Comparison of ENCODE assay signal across 8 cellular contexts in the genomic region with DNA sequence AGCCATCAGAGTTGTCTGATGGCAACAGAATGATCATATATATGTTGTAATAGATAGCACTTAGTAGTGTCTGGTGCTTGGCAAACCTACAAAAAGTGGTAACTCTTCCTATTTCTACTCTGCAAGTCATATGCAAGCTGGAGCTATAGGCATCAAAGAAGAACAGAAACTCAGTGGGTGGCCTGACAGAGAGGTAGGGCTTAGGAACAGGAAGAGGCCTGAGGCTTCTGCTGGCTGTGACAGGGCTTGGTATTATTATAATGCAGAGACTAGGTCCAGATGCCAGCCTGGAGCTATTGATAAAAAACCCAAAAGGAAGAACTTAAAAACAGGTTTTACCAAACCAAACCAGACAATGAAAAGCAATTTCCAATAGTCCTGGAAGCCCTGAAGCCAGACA. TPM values are rescaled to one million over a fixed set of nuclear protein-coding genes. Genes with fewer than 3 reads are reported as not detected.
DNase-seq lines count a peak whose midpoint lies in the region; ATAC-seq and TF ChIP-seq lines count a peak whose summit lies in the region.

No MANE protein-coding gene starts in this region.

- H3K4me1 Mint-ChIP-seq in type B pancreatic cell (ENCODE audit: unreplicated experiment) (peaks cover 6% of the 10 kb centered on the region), osteocyte (ENCODE audit: unreplicated experiment) (peaks cover 10% of the 10 kb centered on the region)

- no peaks in the 10 kb centered on the region for H3K9me3 Mint-ChIP-seq in type B pancreatic cell
- no peaks in the 10 kb centered on the region for H3K9me3 Mint-ChIP-seq in osteocyte (ENCODE audit: unreplicated experiment)

- peaks cover 28% of the 10 kb centered on the region for H3K36me3 Mint-ChIP-seq in type B pancreatic cell
- H3K36me3 Mint-ChIP-seq in osteocyte (ENCODE audit: unreplicated experiment) = peaks cover 44% of the 10 kb centered on the region

- H3K27ac ChIP-seq in aorta (ENCODE audit: low read depth in 1 of 2, low read length in 2 of 2) = no peak overlapping the region

- no peak overlapping the region for H3K4me3 ChIP-seq in GM12865 (ENCODE audit: low read depth, low read length)
- H3K4me3 ChIP-seq in aorta (ENCODE audit: low read length in 2 of 2) = no peak overlapping the region

- TF ChIP-seq CTCF in GM12865 (IDR thresholded peaks at IDR 0.05; ENCODE audit: insufficient read depth, low read depth, low read length, missing control alignments) (no peak), type B pancreatic cell (conservative IDR thresholded peaks at IDR 0.05) (no peak), osteocyte (IDR thresholded peaks at IDR 0.05) (no peak)

- H3K4me3 Mint-ChIP-seq in type B pancreatic cell = no peak overlapping the region
- H3K4me3 Mint-ChIP-seq in osteocyte (ENCODE audit: unreplicated experiment) = no peak overlapping the region

- DNase-seq in GM12865 (ENCODE audit: low read depth) (peak; percentile 84), type B pancreatic cell (ENCODE audit: extremely low spot score, unreplicated experiment) (no peak), UCSD-AML1 (lab: John Stamatoyannopoulos, UW; ENCODE audit: unreplicated experiment) (no peak), aorta (no peak), osteocyte (ENCODE audit: extremely low spot score, unreplicated experiment) (no peak)
- DNase-seq in activated naive CD4-positive, alpha-beta T cell treated with anti-CD3 and anti-CD28 coated beads, Interleukin-2, amount 50 U/mL, for 16 hours = peak; percentile 25

- intact Hi-C loops in aorta (cut with DNase I) = loop anchor here in 1 of 2 donors (10.0 kb wide), 1 partner anchor 48 kb away; no protein-coding TSS in a partner anchor

- no peaks in the 10 kb centered on the region for H3K9me3 ChIP-seq in aorta (ENCODE audit: control insufficient read depth, low read length)

- H3K4me1 ChIP-seq in aorta (ENCODE audit: control insufficient read depth in 1 of 2, insufficient read depth in 2 of 2, low read length in 2 of 2) = no peaks in the 10 kb centered on the region

- ATAC-seq in GM21381 (IDR thresholded peaks at IDR 0.05; ENCODE audit: unreplicated experiment) (peak; percentile 51), HG03521 (IDR thresholded peaks at IDR 0.05; ENCODE audit: unreplicated experiment) (peak; percentile 35), aorta (ENCODE audit: low FRiP score) (no peak)

- H3K36me3 ChIP-seq in aorta (ENCODE audit: control insufficient read depth in 1 of 2, insufficient read depth in 2 of 2, low read length in 1 of 2) = peaks cover 5 to 13% of the 10 kb centered on the region in 2 donors

- H3K27me3 Mint-ChIP-seq in type B pancreatic cell (no peaks in the 10 kb centered on the region), osteocyte (ENCODE audit: unreplicated experiment) (no peaks in the 10 kb centered on the region)

- H3K27ac Mint-ChIP-seq in type B pancreatic cell = no peak overlapping the region
- no peak overlapping the region for H3K27ac Mint-ChIP-seq in osteocyte (ENCODE audit: unreplicated experiment)

- H3K27me3 ChIP-seq in aorta (ENCODE audit: control insufficient read depth in 1 of 2, insufficient read depth in 2 of 2, low read length in 1 of 2) = no peaks in the 10 kb centered on the region

RNA-seq across cellular contexts. Expression of a gene that starts 4.4 kb away (rescaled TPM):
- 79.6 and 103 TPM in 2 replicates for total RNA-seq in type B pancreatic cell (ENCODE audit: low replicate concordance)
- total RNA-seq in aorta = 100 to 1,000 TPM in 1 of 2 donors, 10 to 100 TPM in 1; 93.4 to 125 TPM
- polyA plus RNA-seq in aorta = 10 to 100 TPM; 30.8 to 44.1 TPM
- total RNA-seq in osteocyte = 50.9 and 52.1 TPM in 2 replicates

RNA-seq across cellular contexts. Expression of a gene that starts 13.5 kb away (rescaled TPM):
- 65.8 and 87.8 TPM in 2 replicates for total RNA-seq in type B pancreatic cell (ENCODE audit: low replicate concordance)
- total RNA-seq in aorta = 10 to 100 TPM; 52.4 to 54.3 TPM
- 10 to 100 TPM; 21.3 to 86.8 TPM for polyA plus RNA-seq in aorta
- total RNA-seq in osteocyte = 62.1 and 67.9 TPM in 2 replicates

RNA-seq across cellular contexts. Expression of a gene that starts 13.6 kb away (rescaled TPM):
- total RNA-seq in type B pancreatic cell (ENCODE audit: low replicate concordance) (6.9 and 8.1 TPM in 2 replicates), aorta (1 to 10 TPM; 1.5 to 1.9 TPM), osteocyte (5.4 and 6.1 TPM in 2 replicates)
- 1 to 10 TPM in 1 of 2 donors, under 1 TPM in 1; 0.63 to 2.9 TPM for polyA plus RNA-seq in aorta

RNA-seq across cellular contexts. Expression of a gene that starts 28.0 kb away (rescaled TPM):
- total RNA-seq in type B pancreatic cell (ENCODE audit: low replicate concordance) (28.5 and 29.4 TPM in 2 replicates), aorta (10 to 100 TPM; 33.1 to 47.3 TPM), osteocyte (23.2 and 28.6 TPM in 2 replicates)
- 10 to 100 TPM in 1 of 2 donors, 1 to 10 TPM in 1; 9.4 to 59.7 TPM for polyA plus RNA-seq in aorta

RNA-seq across cellular contexts. Expression of a gene that starts 58.8 kb away (rescaled TPM):
- 8.4 and 10.2 TPM in 2 replicates for total RNA-seq in type B pancreatic cell (ENCODE audit: low replicate concordance)
- total RNA-seq in aorta = 10 to 100 TPM; 21.4 to 34.2 TPM
- 10 to 100 TPM in 1 of 2 donors, 1 to 10 TPM in 1; 1.8 to 14.1 TPM for polyA plus RNA-seq in aorta
- 1.3 and 2.0 TPM in 2 replicates for total RNA-seq in osteocyte

Comparison
In these comparisons a context has a peak if more than half of its experiments do, and no peak if none do; other contexts are left out.
1. DNase-seq: peak in GM12865 (single experiment) and activated naive CD4-positive, alpha-beta T cell treated with anti-CD3 and anti-CD28 coated beads, Interleukin-2, amount 50 U/mL, for 16 hours (single experiment); none in type B pancreatic cell (single experiment), UCSD-AML1 (single experiment), aorta (0 of 2) and osteocyte (single experiment).